Comparison of ENCODE assay signal across 1 cellular context in the genomic region with DNA sequence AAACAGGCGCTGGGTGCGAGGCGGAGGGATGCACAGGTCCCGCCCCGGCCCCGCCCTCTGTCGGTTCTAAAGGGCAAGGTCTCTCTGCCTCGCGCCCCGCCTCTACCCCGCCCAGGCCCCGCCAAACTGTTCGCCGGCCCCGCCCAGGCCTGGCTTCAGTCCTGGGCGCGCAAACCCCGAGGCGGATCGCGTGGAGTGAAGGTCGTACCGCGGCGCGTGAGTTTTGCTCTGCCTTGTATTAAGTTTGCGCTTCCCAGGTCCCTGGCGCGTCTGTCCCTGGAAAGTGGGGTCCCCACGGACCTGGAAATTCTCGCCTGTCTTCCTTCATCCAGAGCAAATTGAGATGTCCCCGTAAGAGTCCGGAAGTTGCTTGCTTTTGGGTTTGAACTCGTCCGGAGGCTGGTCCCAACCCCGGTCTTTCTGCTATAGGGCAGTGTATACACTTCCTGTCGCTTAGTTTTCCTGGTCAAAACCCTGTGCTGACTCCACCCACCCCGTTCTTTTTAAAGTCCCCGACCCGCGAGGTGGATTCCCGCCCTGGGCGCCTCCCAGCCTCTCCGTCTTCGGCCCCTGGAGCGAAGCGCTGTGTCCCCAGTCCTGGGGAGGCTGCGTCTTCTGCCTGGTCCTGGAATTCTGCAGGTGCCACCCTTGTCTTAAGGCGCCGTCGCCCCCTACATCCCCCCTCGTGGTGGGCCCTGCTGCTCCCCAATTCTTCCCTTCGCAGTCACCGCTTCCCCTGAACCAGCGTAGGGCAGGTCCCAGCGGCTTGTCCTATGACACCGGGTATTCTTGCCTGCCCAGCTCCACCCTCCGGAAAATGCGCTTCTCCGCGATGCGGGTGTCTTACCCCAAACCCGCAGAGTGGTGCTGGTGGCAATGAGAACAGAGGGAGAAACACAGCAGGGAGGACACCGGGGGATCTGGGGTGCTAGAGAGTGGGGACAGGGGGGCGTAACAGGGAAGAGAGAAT.
TF ChIP-seq lines count a peak whose summit lies in the region.

No MANE protein-coding gene starts in this region.

TF ChIP-seq in H1, 55 proteins besides CTCF, POLR2A, EP300 and RAD21 (continued from another document):
- TF ChIP-seq SP2 (IDR thresholded peaks at IDR 0.05; ENCODE audit: low read length) = no peak
- TF ChIP-seq KDM1A (IDR thresholded peaks at IDR 0.05; ENCODE audit: borderline replicate concordance, low read length) = no peak
- no peak for TF ChIP-seq SP1 (IDR thresholded peaks at IDR 0.05; ENCODE audit: low read depth, low read length)
- TF ChIP-seq SAP30 (IDR thresholded peaks at IDR 0.05; ENCODE audit: insufficient read depth, insufficient replicate concordance, low read length) = peak; percentile 49
- TF ChIP-seq YY1 (IDR thresholded peaks at IDR 0.05; ENCODE audit: low read depth, low read length) = no peak
- no peak for TF ChIP-seq KDM5A (IDR thresholded peaks at IDR 0.05; ENCODE audit: low read length)
- TF ChIP-seq, protein P1, sequence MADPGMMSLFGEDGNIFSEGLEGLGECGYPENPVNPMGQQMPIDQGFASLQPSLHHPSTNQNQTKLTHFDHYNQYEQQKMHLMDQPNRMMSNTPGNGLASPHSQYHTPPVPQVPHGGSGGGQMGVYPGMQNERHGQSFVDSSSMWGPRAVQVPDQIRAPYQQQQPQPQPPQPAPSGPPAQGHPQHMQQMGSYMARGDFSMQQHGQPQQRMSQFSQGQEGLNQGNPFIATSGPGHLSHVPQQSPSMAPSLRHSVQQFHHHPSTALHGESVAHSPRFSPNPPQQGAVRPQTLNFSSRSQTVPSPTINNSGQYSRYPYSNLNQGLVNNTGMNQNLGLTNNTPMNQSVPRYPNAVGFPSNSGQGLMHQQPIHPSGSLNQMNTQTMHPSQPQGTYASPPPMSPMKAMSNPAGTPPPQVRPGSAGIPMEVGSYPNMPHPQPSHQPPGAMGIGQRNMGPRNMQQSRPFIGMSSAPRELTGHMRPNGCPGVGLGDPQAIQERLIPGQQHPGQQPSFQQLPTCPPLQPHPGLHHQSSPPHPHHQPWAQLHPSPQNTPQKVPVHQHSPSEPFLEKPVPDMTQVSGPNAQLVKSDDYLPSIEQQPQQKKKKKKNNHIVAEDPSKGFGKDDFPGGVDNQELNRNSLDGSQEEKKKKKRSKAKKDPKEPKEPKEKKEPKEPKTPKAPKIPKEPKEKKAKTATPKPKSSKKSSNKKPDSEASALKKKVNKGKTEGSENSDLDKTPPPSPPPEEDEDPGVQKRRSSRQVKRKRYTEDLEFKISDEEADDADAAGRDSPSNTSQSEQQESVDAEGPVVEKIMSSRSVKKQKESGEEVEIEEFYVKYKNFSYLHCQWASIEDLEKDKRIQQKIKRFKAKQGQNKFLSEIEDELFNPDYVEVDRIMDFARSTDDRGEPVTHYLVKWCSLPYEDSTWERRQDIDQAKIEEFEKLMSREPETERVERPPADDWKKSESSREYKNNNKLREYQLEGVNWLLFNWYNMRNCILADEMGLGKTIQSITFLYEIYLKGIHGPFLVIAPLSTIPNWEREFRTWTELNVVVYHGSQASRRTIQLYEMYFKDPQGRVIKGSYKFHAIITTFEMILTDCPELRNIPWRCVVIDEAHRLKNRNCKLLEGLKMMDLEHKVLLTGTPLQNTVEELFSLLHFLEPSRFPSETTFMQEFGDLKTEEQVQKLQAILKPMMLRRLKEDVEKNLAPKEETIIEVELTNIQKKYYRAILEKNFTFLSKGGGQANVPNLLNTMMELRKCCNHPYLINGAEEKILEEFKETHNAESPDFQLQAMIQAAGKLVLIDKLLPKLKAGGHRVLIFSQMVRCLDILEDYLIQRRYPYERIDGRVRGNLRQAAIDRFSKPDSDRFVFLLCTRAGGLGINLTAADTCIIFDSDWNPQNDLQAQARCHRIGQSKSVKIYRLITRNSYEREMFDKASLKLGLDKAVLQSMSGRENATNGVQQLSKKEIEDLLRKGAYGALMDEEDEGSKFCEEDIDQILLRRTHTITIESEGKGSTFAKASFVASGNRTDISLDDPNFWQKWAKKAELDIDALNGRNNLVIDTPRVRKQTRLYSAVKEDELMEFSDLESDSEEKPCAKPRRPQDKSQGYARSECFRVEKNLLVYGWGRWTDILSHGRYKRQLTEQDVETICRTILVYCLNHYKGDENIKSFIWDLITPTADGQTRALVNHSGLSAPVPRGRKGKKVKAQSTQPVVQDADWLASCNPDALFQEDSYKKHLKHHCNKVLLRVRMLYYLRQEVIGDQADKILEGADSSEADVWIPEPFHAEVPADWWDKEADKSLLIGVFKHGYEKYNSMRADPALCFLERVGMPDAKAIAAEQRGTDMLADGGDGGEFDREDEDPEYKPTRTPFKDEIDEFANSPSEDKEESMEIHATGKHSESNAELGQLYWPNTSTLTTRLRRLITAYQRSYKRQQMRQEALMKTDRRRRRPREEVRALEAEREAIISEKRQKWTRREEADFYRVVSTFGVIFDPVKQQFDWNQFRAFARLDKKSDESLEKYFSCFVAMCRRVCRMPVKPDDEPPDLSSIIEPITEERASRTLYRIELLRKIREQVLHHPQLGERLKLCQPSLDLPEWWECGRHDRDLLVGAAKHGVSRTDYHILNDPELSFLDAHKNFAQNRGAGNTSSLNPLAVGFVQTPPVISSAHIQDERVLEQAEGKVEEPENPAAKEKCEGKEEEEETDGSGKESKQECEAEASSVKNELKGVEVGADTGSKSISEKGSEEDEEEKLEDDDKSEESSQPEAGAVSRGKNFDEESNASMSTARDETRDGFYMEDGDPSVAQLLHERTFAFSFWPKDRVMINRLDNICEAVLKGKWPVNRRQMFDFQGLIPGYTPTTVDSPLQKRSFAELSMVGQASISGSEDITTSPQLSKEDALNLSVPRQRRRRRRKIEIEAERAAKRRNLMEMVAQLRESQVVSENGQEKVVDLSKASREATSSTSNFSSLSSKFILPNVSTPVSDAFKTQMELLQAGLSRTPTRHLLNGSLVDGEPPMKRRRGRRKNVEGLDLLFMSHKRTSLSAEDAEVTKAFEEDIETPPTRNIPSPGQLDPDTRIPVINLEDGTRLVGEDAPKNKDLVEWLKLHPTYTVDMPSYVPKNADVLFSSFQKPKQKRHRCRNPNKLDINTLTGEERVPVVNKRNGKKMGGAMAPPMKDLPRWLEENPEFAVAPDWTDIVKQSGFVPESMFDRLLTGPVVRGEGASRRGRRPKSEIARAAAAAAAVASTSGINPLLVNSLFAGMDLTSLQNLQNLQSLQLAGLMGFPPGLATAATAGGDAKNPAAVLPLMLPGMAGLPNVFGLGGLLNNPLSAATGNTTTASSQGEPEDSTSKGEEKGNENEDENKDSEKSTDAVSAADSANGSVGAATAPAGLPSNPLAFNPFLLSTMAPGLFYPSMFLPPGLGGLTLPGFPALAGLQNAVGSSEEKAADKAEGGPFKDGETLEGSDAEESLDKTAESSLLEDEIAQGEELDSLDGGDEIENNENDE (IDR thresholded peaks at IDR 0.05; ENCODE audit: insufficient replicate concordance, low read length) = no peak
- TF ChIP-seq TBP (IDR thresholded peaks at IDR 0.05; ENCODE audit: low read depth, low read length) = peak; percentile 23; the same call in 1 of the 2 replicates
- TF ChIP-seq CTBP2 (IDR thresholded peaks at IDR 0.05; ENCODE audit: borderline replicate concordance, insufficient read depth, insufficient read length, low read length) = no peak
- TF ChIP-seq BACH1 (IDR thresholded peaks at IDR 0.05; ENCODE audit: low read length) = no peak
- TF ChIP-seq SUZ12 (IDR thresholded peaks at IDR 0.05; ENCODE audit: low read length) = no peak
- TF ChIP-seq KDM4A (IDR thresholded peaks at IDR 0.05; ENCODE audit: low read depth, low read length, severe bottlenecking) = peak; percentile 71
- no peak for TF ChIP-seq EGR1 (IDR thresholded peaks at IDR 0.05; ENCODE audit: borderline replicate concordance, low read depth, low read length)
- TF ChIP-seq POLR2AphosphoS5 (IDR thresholded peaks at IDR 0.05; ENCODE audit: low read depth, low read length) = peak; percentile 70; the same call in 1 of the 2 replicates
- no peak for TF ChIP-seq SP4 (IDR thresholded peaks at IDR 0.05; ENCODE audit: low read length)
- no peak for TF ChIP-seq BRCA1 (IDR thresholded peaks at IDR 0.05; ENCODE audit: low read depth, low read length)
- TF ChIP-seq GABPA (IDR thresholded peaks at IDR 0.05; ENCODE audit: borderline replicate concordance, insufficient read depth, low read length) = no peak
- no peak for TF ChIP-seq BCL11A (IDR thresholded peaks at IDR 0.05; ENCODE audit: low read depth in 2 of 2, low read length in 2 of 2)
- TF ChIP-seq, protein P2, sequence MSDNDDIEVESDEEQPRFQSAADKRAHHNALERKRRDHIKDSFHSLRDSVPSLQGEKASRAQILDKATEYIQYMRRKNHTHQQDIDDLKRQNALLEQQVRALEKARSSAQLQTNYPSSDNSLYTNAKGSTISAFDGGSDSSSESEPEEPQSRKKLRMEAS (IDR thresholded peaks at IDR 0.05) = peak; percentile 35; the same call in 1 of the 2 replicates
- no peak for TF ChIP-seq RBBP5 (IDR thresholded peaks at IDR 0.05; ENCODE audit: borderline replicate concordance, low read depth, low read length)
- peak; percentile 68 for TF ChIP-seq TAF1 (IDR thresholded peaks at IDR 0.05; ENCODE audit: low read depth, low read length)
- no peak for TF ChIP-seq CHD2 (IDR thresholded peaks at IDR 0.05; ENCODE audit: low read length)
- peak; percentile 65 for TF ChIP-seq ASH2L (IDR thresholded peaks at IDR 0.05; ENCODE audit: low read length)
- TF ChIP-seq JUN (IDR thresholded peaks at IDR 0.05; ENCODE audit: low read depth, low read length) = no peak
- peak in 1 of 2 experiments; percentile 72; a peak in 2 of 4 replicates for TF ChIP-seq SIN3A (conservative IDR thresholded peaks at IDR 0.05 in 1 of 2, IDR thresholded peaks at IDR 0.05 in 1 of 2; ENCODE audit: low read depth in 1 of 2, low read length in 2 of 2)
- TF ChIP-seq GTF2F1 (IDR thresholded peaks at IDR 0.05; ENCODE audit: borderline replicate concordance, low read depth, low read length) = no peak
- TF ChIP-seq MAFK (IDR thresholded peaks at IDR 0.05; ENCODE audit: low read depth, low read length) = no peak
- TF ChIP-seq SRF (IDR thresholded peaks at IDR 0.05; ENCODE audit: low read depth, low read length) = no peak
- no peak for TF ChIP-seq FOSL1 (IDR thresholded peaks at IDR 0.05; ENCODE audit: insufficient read depth, low read depth, low read length)
- TF ChIP-seq JUND (IDR thresholded peaks at IDR 0.05; ENCODE audit: low read length) = no peak
- no peak for TF ChIP-seq ZNF274 (IDR thresholded peaks at IDR 0.05; ENCODE audit: borderline replicate concordance, extremely low read depth, low read length)
- no peak for TF ChIP-seq NRF1 (IDR thresholded peaks at IDR 0.05; ENCODE audit: low read depth, low read length)
- no peak for TF ChIP-seq RNF2 (IDR thresholded peaks at IDR 0.05; ENCODE audit: borderline replicate concordance, low read depth, low read length, missing control alignments, poor library complexity, severe bottlenecking)
- TF ChIP-seq RXRA (IDR thresholded peaks at IDR 0.05; ENCODE audit: insufficient read depth, low read depth, low read length) = no peak
- peak; percentile 31 for TF ChIP-seq TAF7 (optimal IDR thresholded peaks at IDR 0.05; ENCODE audit: borderline replicate concordance, low read depth, low read length)
- no peak for TF ChIP-seq SIRT6 (IDR thresholded peaks at IDR 0.05; ENCODE audit: low read length)
- no peak for TF ChIP-seq TEAD4 (IDR thresholded peaks at IDR 0.05; ENCODE audit: low read depth, low read length)
- TF ChIP-seq POU5F1 (IDR thresholded peaks at IDR 0.05; ENCODE audit: low read depth, low read length) = no peak
- TF ChIP-seq, protein P3, sequence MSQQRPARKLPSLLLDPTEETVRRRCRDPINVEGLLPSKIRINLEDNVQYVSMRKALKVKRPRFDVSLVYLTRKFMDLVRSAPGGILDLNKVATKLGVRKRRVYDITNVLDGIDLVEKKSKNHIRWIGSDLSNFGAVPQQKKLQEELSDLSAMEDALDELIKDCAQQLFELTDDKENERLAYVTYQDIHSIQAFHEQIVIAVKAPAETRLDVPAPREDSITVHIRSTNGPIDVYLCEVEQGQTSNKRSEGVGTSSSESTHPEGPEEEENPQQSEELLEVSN (IDR thresholded peaks at IDR 0.05) = peak; percentile 49; the same call in 1 of the 2 replicates
- TF ChIP-seq PHF8 (conservative IDR thresholded peaks at IDR 0.05; ENCODE audit: low read depth, low read length) = peak; percentile 72
